In genomic region chr11:102683277-102683676, GRCh38 we compare ENCODE assay signal across 22 cellular contexts. TPM values are rescaled to one million over a fixed set of nuclear protein-coding genes. Genes with fewer than 3 reads are reported as not detected.
DNase-seq lines count a peak whose midpoint lies in the region; ATAC-seq and TF ChIP-seq lines count a peak whose summit lies in the region.
"Had no signal": no experiment of that assay in that cellular context is flagged by ENCODE, and none has a peak within 500 bp of the region (broad histone marks: within the 10 kb centered on the region; RNA-seq: fewer than 3 reads in every experiment).

No MANE protein-coding gene starts in this region.

- no peak overlapping the region for H3K4me3 ChIP-seq in Panc1 (ENCODE audit: low read depth in 2 of 2, low read length in 2 of 2)
- no peak overlapping the region for H3K4me3 ChIP-seq in epithelial cell of esophagus (ENCODE audit: low read length)
- H3K4me3 ChIP-seq: coronary artery, sigmoid colon, upper lobe of left lung had no signal

- in situ Hi-C loops in GM13977 (cut with MboI; ENCODE audit: low pct_unique_long_range_greater_than_20kb, low sequenced_read_pairs, unreplicated experiment), result no loop called here
- in situ Hi-C loops in Panc1 (cut with HindIII; ENCODE audit: low pct_unique_long_range_greater_than_20kb, low sequenced_read_pairs), result no loop called here

- no peaks in the 10 kb centered on the region for H3K4me1 Mint-ChIP-seq in activated T-helper 17 cell treated with anti-CD3 and anti-CD28 coated beads, Interleukin-2, amount 50 U/mL, for 72 hours
- H3K4me1 Mint-ChIP-seq: activated naive CD4-positive, alpha-beta T cell treated with anti-CD3 and anti-CD28 coated beads, Interleukin-2, amount 50 U/mL, for 24 hours; CD4-positive, alpha-beta memory T cell; stimulated activated naive CD8-positive, alpha-beta T cell treated with anti-CD3 and anti-CD28 coated beads, Interleukin-15, amount 100 ng/mL, for 72 hours had no signal

- H3K36me3 Mint-ChIP-seq in activated T-helper 17 cell treated with anti-CD3 and anti-CD28 coated beads, Interleukin-2, amount 50 U/mL, for 72 hours (ENCODE audit: low read depth), result no peaks in the 10 kb centered on the region
- H3K36me3 Mint-ChIP-seq: activated naive CD4-positive, alpha-beta T cell treated with anti-CD3 and anti-CD28 coated beads, Interleukin-2, amount 50 U/mL, for 24 hours; CD4-positive, alpha-beta memory T cell had no signal

- CTCF ChIA-PET in Panc1 (lab: Charles Lee), result interaction anchor here (1.0 kb wide), 1 partner anchor 17 kb away, joined by 4 read pairs; no protein-coding TSS in a partner anchor

- peaks cover 23% of the 10 kb centered on the region for H3K27me3 Mint-ChIP-seq in activated T-helper 17 cell treated with anti-CD3 and anti-CD28 coated beads, Interleukin-2, amount 50 U/mL, for 72 hours

- intact Hi-C loops in Panc1 (cut with micrococcal nuclease; ENCODE audit: unreplicated experiment), result no loop called here

- no peaks in the 10 kb centered on the region for H3K4me1 ChIP-seq in Panc1 (ENCODE audit: control insufficient read depth, insufficient read depth, low read length)
- H3K4me1 ChIP-seq: upper lobe of left lung had no signal

- no peak for DNase-seq in GM13977 (ENCODE audit: low spot score)
- no peak for DNase-seq in Panc1 (ENCODE audit: low read depth, low spot score)
- peak; percentile 29 for DNase-seq in epithelial cell of esophagus (ENCODE audit: low read depth)
- no peak for DNase-seq in stimulated activated CD4-positive, alpha-beta T cell treated with anti-CD3 and anti-CD28 coated beads, Interleukin-4, amount 100 ng/mL, for 4 hours
- DNase-seq in NCI-H1048 (lab: John Stamatoyannopoulos, UW), result no peak
- DNase-seq: activated CD8-positive, alpha-beta T cell treated with anti-CD3 and anti-CD28 coated beads, Interleukin-2, amount 10 ng/mL, durations not matched to agents 7 days and 5 days; activated T-cell treated with anti-CD3 and anti-CD28 coated beads, Interleukin-2, amount 50 U/mL, for 48 hours; CD4-positive, alpha-beta memory T cell; DMS79 treated with DMSO at 0.1 percent for 48 hours; NCI-H1436; sigmoid colon; stimulated activated naive CD8-positive, alpha-beta T cell treated with anti-CD3 and anti-CD28 coated beads, Interleukin-15, amount 100 ng/mL, for 72 hours; SW 1271; upper lobe of left lung had no signal

- no peaks in the 10 kb centered on the region; the same call in 1 of the 2 replicates for H3K27me3 ChIP-seq in Panc1 (ENCODE audit: control insufficient read depth, insufficient read depth, low read length)
- H3K27me3 ChIP-seq: sigmoid colon, upper lobe of left lung had no signal

- no peak overlapping the region for H3K4me3 Mint-ChIP-seq in activated T-helper 17 cell treated with anti-CD3 and anti-CD28 coated beads, Interleukin-2, amount 50 U/mL, for 72 hours
- H3K4me3 Mint-ChIP-seq: activated CD8-positive, alpha-beta T cell treated with anti-CD3 and anti-CD28 coated beads, Interleukin-2, amount 10 ng/mL, durations not matched to agents 7 days and 5 days; activated naive CD4-positive, alpha-beta T cell treated with anti-CD3 and anti-CD28 coated beads, Interleukin-2, amount 50 U/mL, for 24 hours; CD4-positive, alpha-beta memory T cell; stimulated activated naive CD8-positive, alpha-beta T cell treated with anti-CD3 and anti-CD28 coated beads, Interleukin-15, amount 100 ng/mL, for 72 hours had no signal

- POLR2A ChIA-PET in Panc1 (lab: Charles Lee), result no interaction called here

- peak; percentile 83 for ATAC-seq in Panc1
- ATAC-seq in activated T-helper 17 cell treated with anti-CD3 and anti-CD28 coated beads, Interleukin-2, amount 50 U/mL, for 72 hours (replicated peaks), result no peak
- ATAC-seq in HG03095 (IDR thresholded peaks at IDR 0.05; ENCODE audit: unreplicated experiment), result no peak
- ATAC-seq: activated CD8-positive, alpha-beta T cell treated with anti-CD3 and anti-CD28 coated beads, Interleukin-2, amount 10 ng/mL, durations not matched to agents 7 days and 5 days; stimulated activated naive CD8-positive, alpha-beta T cell treated with anti-CD3 and anti-CD28 coated beads, Interleukin-15, amount 100 ng/mL, for 72 hours had no signal

- no peaks in the 10 kb centered on the region for H3K9me3 Mint-ChIP-seq in activated T-helper 17 cell treated with anti-CD3 and anti-CD28 coated beads, Interleukin-2, amount 50 U/mL, for 72 hours
- H3K9me3 Mint-ChIP-seq: activated naive CD4-positive, alpha-beta T cell treated with anti-CD3 and anti-CD28 coated beads, Interleukin-2, amount 50 U/mL, for 24 hours; stimulated activated naive CD8-positive, alpha-beta T cell treated with anti-CD3 and anti-CD28 coated beads, Interleukin-15, amount 100 ng/mL, for 72 hours had no signal

- no peak overlapping the region for H3K27ac ChIP-seq in 22Rv1
- H3K27ac ChIP-seq in Panc1 (ENCODE audit: low read length), result no peak overlapping the region
- H3K27ac ChIP-seq: coronary artery, RWPE1, sigmoid colon, upper lobe of left lung had no signal

- H3K9me3 ChIP-seq in Panc1 (ENCODE audit: control insufficient read depth, insufficient read depth, low read depth, low read length), result no peaks in the 10 kb centered on the region
- H3K9me3 ChIP-seq: sigmoid colon, upper lobe of left lung had no signal

- no TSS peak for BruUV-seq in Panc1 (replicated peaks; lab: Mats Ljungman, UMichigan)

- no peaks in the 10 kb centered on the region for H3K36me3 ChIP-seq in Panc1 (ENCODE audit: control insufficient read depth, insufficient read depth, low read length)
- H3K36me3 ChIP-seq: sigmoid colon, upper lobe of left lung had no signal

- TF ChIP-seq CTCF in 22Rv1 (IDR thresholded peaks at IDR 0.05) (0 out of 2 replicates have a peak, but pooled peaks have one; percentile 8), GM13977 (IDR thresholded peaks at IDR 0.05; ENCODE audit: extremely low read depth, insufficient read depth, missing control alignments) (peak; percentile 6), Panc1 (IDR thresholded peaks at IDR 0.05) (peak; percentile 55), epithelial cell of esophagus (IDR thresholded peaks at IDR 0.05; ENCODE audit: insufficient read depth, low read depth, low read length, missing control alignments) (peak; percentile 17)

- no peak overlapping the region for H3K27ac Mint-ChIP-seq in activated T-helper 17 cell treated with anti-CD3 and anti-CD28 coated beads, Interleukin-2, amount 50 U/mL, for 72 hours
- H3K27ac Mint-ChIP-seq: activated CD8-positive, alpha-beta T cell treated with anti-CD3 and anti-CD28 coated beads, Interleukin-2, amount 10 ng/mL, durations not matched to agents 7 days and 5 days; activated naive CD4-positive, alpha-beta T cell treated with anti-CD3 and anti-CD28 coated beads, Interleukin-2, amount 50 U/mL, for 24 hours; CD4-positive, alpha-beta memory T cell; stimulated activated naive CD8-positive, alpha-beta T cell treated with anti-CD3 and anti-CD28 coated beads, Interleukin-15, amount 100 ng/mL, for 72 hours had no signal

RNA-seq across cellular contexts. Expression of gene MMP27, which starts 22.3 kb away (rescaled TPM):
- not detected for total RNA-seq in Panc1 (2021; ENCODE audit: unreplicated experiment)
- not detected for polyA plus RNA-seq in Panc1 (2012; ENCODE audit: insufficient read length)
- total RNA-seq in activated T-helper 17 cell treated with anti-CD3 and anti-CD28 coated beads, Interleukin-2, amount 50 U/mL, for 72 hours, result not detected
- total RNA-seq: activated CD8-positive, alpha-beta T cell treated with anti-CD3 and anti-CD28 coated beads, Interleukin-2, amount 10 ng/mL, durations not matched to agents 7 days and 5 days; CD4-positive, alpha-beta memory T cell; liver; osteoblast; sigmoid colon; upper lobe of left lung had no signal
- polyA plus RNA-seq: CD4-positive, alpha-beta memory T cell; liver; sigmoid colon had no signal

RNA-seq across cellular contexts. Expression of gene MMP8, which starts 41.5 kb away (rescaled TPM):
- not detected for total RNA-seq in Panc1 (2021; ENCODE audit: unreplicated experiment)
- polyA plus RNA-seq in Panc1 (2012; ENCODE audit: insufficient read length), result not detected
- total RNA-seq in activated T-helper 17 cell treated with anti-CD3 and anti-CD28 coated beads, Interleukin-2, amount 50 U/mL, for 72 hours, result not detected
- total RNA-seq: activated CD8-positive, alpha-beta T cell treated with anti-CD3 and anti-CD28 coated beads, Interleukin-2, amount 10 ng/mL, durations not matched to agents 7 days and 5 days; CD4-positive, alpha-beta memory T cell; sigmoid colon had no signal
- polyA plus RNA-seq: CD4-positive, alpha-beta memory T cell had no signal

RNA-seq across cellular contexts. Expression of gene MMP20, which starts 58.1 kb away (rescaled TPM):
- not detected for total RNA-seq in Panc1 (2021; ENCODE audit: unreplicated experiment)
- not detected for polyA plus RNA-seq in Panc1 (2012; ENCODE audit: insufficient read length)
- total RNA-seq in activated T-helper 17 cell treated with anti-CD3 and anti-CD28 coated beads, Interleukin-2, amount 50 U/mL, for 72 hours, result not detected
- total RNA-seq: activated CD8-positive, alpha-beta T cell treated with anti-CD3 and anti-CD28 coated beads, Interleukin-2, amount 10 ng/mL, durations not matched to agents 7 days and 5 days; CD4-positive, alpha-beta memory T cell; liver; osteoblast; sigmoid colon; upper lobe of left lung had no signal
- polyA plus RNA-seq: CD4-positive, alpha-beta memory T cell; liver; sigmoid colon had no signal
